ENCODE assay signal across 14 cellular contexts in the genomic region with DNA sequence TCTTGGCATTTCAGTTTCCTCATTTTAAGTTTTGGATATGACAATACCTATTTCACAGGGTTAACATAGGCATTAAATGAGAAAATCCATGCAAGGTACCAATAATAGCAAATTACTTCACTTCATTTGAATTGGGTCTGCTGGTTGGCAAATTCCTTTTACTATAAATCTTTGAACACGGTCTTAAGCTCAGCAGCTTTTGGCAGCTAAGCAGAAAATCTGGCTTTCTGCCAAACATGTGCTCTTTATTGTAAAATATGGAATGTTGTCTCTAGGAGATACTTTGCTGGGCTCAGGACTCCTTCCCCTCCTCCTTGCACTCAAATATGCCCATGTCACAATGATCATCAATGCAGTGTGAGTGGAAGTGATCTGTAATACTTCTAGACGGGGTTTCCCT. TPM values are rescaled to one million over a fixed set of nuclear protein-coding genes. Genes with fewer than 3 reads are reported as not detected.
A peak's percentile ranks its signal among the peaks of the same experiment; 100 is the strongest.
DNase-seq lines count a peak whose midpoint lies in the region; ATAC-seq, FAIRE-seq and TF ChIP-seq lines count a peak whose summit lies in the region.
"Had no signal": no experiment of that assay in that cellular context is flagged by ENCODE, and none has a peak within 500 bp of the region (broad histone marks: within the 10 kb centered on the region; RNA-seq: fewer than 3 reads in every experiment).

No MANE protein-coding gene starts in this region.

- no peaks in the 10 kb centered on the region for H3K27me3 ChIP-seq in cardiac muscle cell
- no peaks in the 10 kb centered on the region for H3K27me3 ChIP-seq in left ventricle myocardium inferior (ENCODE audit: low read depth)
- H3K27me3 ChIP-seq: BLaER1 treated with 17β-estradiol and CSF1 and Interleukin-3, amounts not matched to agents 10 nM and 100 nM; dorsolateral prefrontal cortex had no signal

- H3K9me3 ChIP-seq in cardiac muscle cell (ENCODE audit: low read depth) (no peaks in the 10 kb centered on the region), left ventricle myocardium inferior (replicated peaks) (peaks cover 4% of the 10 kb centered on the region)
- H3K9me3 ChIP-seq: BLaER1 treated with 17β-estradiol and CSF1 and Interleukin-3, amounts not matched to agents 10 nM and 100 nM had no signal

- H3K36me3 ChIP-seq in cardiac muscle cell (no peaks in the 10 kb centered on the region), left ventricle myocardium inferior (no peaks in the 10 kb centered on the region)
- H3K36me3 ChIP-seq: BLaER1 treated with 17β-estradiol and CSF1 and Interleukin-3, amounts not matched to agents 10 nM and 100 nM had no signal

- no peak for TF ChIP-seq CTCF in cardiac muscle cell (IDR thresholded peaks at IDR 0.05; ENCODE audit: low read depth, low read length)
- TF ChIP-seq CTCF in left ventricle myocardium inferior (IDR thresholded peaks at IDR 0.05; ENCODE audit: borderline replicate concordance) = no peak

- H3K4me1 ChIP-seq in cardiac muscle cell (ENCODE audit: low read depth) (no peaks in the 10 kb centered on the region), left ventricle myocardium inferior (peaks cover 13% of the 10 kb centered on the region)
- H3K4me1 ChIP-seq: BLaER1 treated with 17β-estradiol and CSF1 and Interleukin-3, amounts not matched to agents 10 nM and 100 nM had no signal

- intact Hi-C loops in left ventricle myocardium inferior (cut with micrococcal nuclease) = no loop called here

- H3K27ac ChIP-seq in cardiac muscle cell = no peak overlapping the region
- no peak overlapping the region for H3K27ac ChIP-seq in left ventricle myocardium inferior (replicated peaks)
- H3K27ac ChIP-seq: BLaER1 treated with 17β-estradiol and CSF1 and Interleukin-3, amounts not matched to agents 10 nM and 100 nM had no signal

- no peak for FAIRE-seq in urothelium cell line (lab: Jason Lieb, UNC)

- H3K4me3 ChIP-seq in cardiac muscle cell = no peak overlapping the region
- no peak overlapping the region for H3K4me3 ChIP-seq in left ventricle myocardium inferior
- H3K4me3 ChIP-seq: BLaER1 treated with 17β-estradiol and CSF1 and Interleukin-3, amounts not matched to agents 10 nM and 100 nM; dorsolateral prefrontal cortex had no signal

- ATAC-seq in GM18502 (IDR thresholded peaks at IDR 0.05; ENCODE audit: poor library complexity, unreplicated experiment) = no peak
- ATAC-seq: PC-3 had no signal

- DNase-seq in cardiac muscle cell (ENCODE audit: low read depth in 1 of 2, low spot score in 1 of 2) (peak; percentile 29 to 80), left ventricle myocardium inferior (no peak), NCI-H446 (lab: John Stamatoyannopoulos, UW) (peak; percentile 17 to 63), dermis blood vessel endothelial cell (peak; percentile 71), urothelium cell line (ENCODE audit: low spot score) (peak; percentile 43), HuH-7.5 (ENCODE audit: low spot score) (no peak)
- no peak for DNase-seq in effector CD4-positive, alpha-beta T cell
- DNase-seq: activated B cell treated with CpG ODN at 0.5 μM for 24 hours, dorsolateral prefrontal cortex, nephron progenitor cell, PC-3 had no signal

RNA-seq across cellular contexts. Expression of gene DMP1, which starts 16.8 kb away (rescaled TPM):
- total RNA-seq in cardiac muscle cell (not detected in 2 replicates), left ventricle myocardium inferior (not detected), dermis blood vessel endothelial cell (not detected in 2 replicates)
- polyA plus RNA-seq in cardiac muscle cell = not detected in 2 replicates
- total RNA-seq: activated B cell treated with CpG ODN at 0.5 μM for 24 hours, PC-3, subcutaneous adipose tissue had no signal

RNA-seq across cellular contexts. Expression of gene DSPP, which starts 24.9 kb away (rescaled TPM):
- not detected in 2 replicates for total RNA-seq in cardiac muscle cell
- not detected in 2 replicates for polyA plus RNA-seq in cardiac muscle cell
- not detected for total RNA-seq in left ventricle myocardium inferior
- not detected in 2 replicates for total RNA-seq in dermis blood vessel endothelial cell
- total RNA-seq: activated B cell treated with CpG ODN at 0.5 μM for 24 hours, subcutaneous adipose tissue had no signal

Comparison
In these comparisons a context has a peak if more than half of its experiments do, and no peak if none do; other contexts are left out.
1. DNase-seq: peak in cardiac muscle cell (2 of 2), NCI-H446 (2 of 2), dermis blood vessel endothelial cell (single experiment) and urothelium cell line (single experiment); none in left ventricle myocardium inferior (single experiment), effector CD4-positive, alpha-beta T cell (single experiment) and HuH-7.5 (single experiment).